ENCODE assay signal across 8 cellular contexts in the genomic region with DNA sequence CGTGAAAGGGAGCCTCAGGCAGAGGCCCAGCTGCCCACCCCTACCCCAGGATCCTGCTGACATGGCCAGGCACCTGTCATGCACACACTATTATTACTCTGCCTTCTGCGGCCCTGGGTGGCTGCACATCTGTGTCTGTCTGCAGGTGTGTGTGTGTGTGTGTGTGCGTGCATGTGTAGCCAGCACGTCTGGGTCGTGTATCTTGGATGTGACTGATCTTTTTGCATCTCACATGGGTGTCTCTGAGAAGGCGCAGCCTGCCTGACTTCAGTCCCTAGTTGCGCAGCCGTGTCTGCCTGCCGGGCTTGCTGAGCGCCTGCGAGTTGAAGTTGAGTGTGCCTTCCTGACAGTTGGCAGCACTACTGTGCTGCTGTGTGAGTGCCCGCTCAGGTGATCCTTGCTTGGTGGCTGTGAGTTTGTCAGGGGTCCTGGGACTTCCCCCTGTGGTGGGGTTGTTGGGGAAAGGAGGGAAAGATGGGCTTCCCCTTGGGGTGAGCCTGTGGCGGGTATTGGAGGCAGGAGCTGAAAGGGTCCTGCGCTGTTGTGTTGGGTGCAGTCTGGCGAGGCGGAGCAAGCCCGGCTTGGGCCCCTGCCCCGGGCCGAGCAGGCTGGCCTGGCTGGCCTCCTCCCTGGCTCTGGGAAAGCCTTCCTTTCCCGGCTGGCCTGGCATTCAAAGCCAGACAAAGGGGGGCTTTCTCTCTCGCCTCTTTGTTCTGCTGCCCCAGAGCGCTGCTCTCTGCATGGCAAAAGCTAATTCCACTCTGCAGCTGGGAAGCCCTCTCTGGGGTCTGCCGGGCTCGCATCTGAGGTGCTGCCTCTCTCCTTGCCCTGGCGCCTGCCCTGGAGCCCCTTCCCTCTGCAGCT. TPM values are rescaled to one million over a fixed set of nuclear protein-coding genes. Genes with fewer than 3 reads are reported as not detected.
A peak's percentile ranks its signal among the peaks of the same experiment; 100 is the strongest.
DNase-seq lines count a peak whose midpoint lies in the region; ATAC-seq and TF ChIP-seq lines count a peak whose summit lies in the region.

No MANE protein-coding gene starts in this region.

- ATAC-seq in naive thymus-derived CD8-positive, alpha-beta T cell = peak; percentile 8 to 23
- no peak for ATAC-seq in GM21737 (IDR thresholded peaks at IDR 0.05; ENCODE audit: unreplicated experiment)

- CTCF ChIA-PET in RWPE1 (lab: Yijun Ruan, JAX) = interaction anchor here (0.6 to 0.7 kb wide), 2 partner anchors 24 to 295 kb away, joined by 3 to 4 read pairs; no protein-coding TSS in a partner anchor

- H3K27ac ChIP-seq in RWPE1 = peak overlapping the region; percentile 100

- no peak for TF ChIP-seq CTCF in AG10803 (conservative IDR thresholded peaks at IDR 0.05; ENCODE audit: low read length)
- TF ChIP-seq CTCF in RWPE1 (conservative IDR thresholded peaks at IDR 0.05; ENCODE audit: low read depth) = no peak

- H3K4me3 ChIP-seq in AG10803 (ENCODE audit: low read length) = peak overlapping the region; percentile 97

- H3K9me3 Mint-ChIP-seq in naive thymus-derived CD8-positive, alpha-beta T cell = no peaks in the 10 kb centered on the region

- peaks cover 58 to 85% (median 78%) of the 10 kb centered on the region in 4 donors for H3K4me1 Mint-ChIP-seq in naive thymus-derived CD8-positive, alpha-beta T cell

- POLR2A ChIA-PET in RWPE1 (lab: Yijun Ruan, JAX; ENCODE audit: low non-redundant PET) = no interaction called here
- POLR2A ChIA-PET in naive thymus-derived CD8-positive, alpha-beta T cell (lab: Charles Lee) = interaction anchor here (0.5 to 15.9 kb wide), 3 partner anchors 13 to 65 kb away, joined by 4 to 624 read pairs (median 24); partner anchors contain the start of genes ARL3 and SFXN2

- peaks cover 0 to 17% (median 6%) of the 10 kb centered on the region in 3 donors for H3K36me3 Mint-ChIP-seq in naive thymus-derived CD8-positive, alpha-beta T cell

- no peaks in the 10 kb centered on the region for H3K27me3 Mint-ChIP-seq in naive thymus-derived CD8-positive, alpha-beta T cell

- peak overlapping the region; percentile 92 to 99 (median 98) for H3K4me3 Mint-ChIP-seq in naive thymus-derived CD8-positive, alpha-beta T cell

- DNase-seq in AG10803 (ENCODE audit: low read depth) (no peak), RWPE1 (ENCODE audit: low spot score) (no peak), NCI-H1105 treated with DMSO at 0.1 percent for 48 hours (lab: John Stamatoyannopoulos, UW) (no peak), NOMO-1 treated with dmso at 0.1 percent for 144 hours (lab: John Stamatoyannopoulos, UW; ENCODE audit: unreplicated experiment) (no peak), NCI-H128 (lab: John Stamatoyannopoulos, UW; ENCODE audit: unreplicated experiment) (no peak)
- DNase-seq in effector CD8-positive, alpha-beta T cell (lab: John Stamatoyannopoulos, UW) = peak; percentile 12
- peak; percentile 23 to 75 (median 44) for DNase-seq in naive thymus-derived CD8-positive, alpha-beta T cell

- peak overlapping the region; percentile 88 to 99 (median 97) for H3K27ac Mint-ChIP-seq in naive thymus-derived CD8-positive, alpha-beta T cell

RNA-seq across cellular contexts. Expression of gene TRIM8, which starts 4.8 kb away (rescaled TPM):
- 10 to 100 TPM; 61.4 to 67.3 TPM for total RNA-seq in naive thymus-derived CD8-positive, alpha-beta T cell
- polyA plus RNA-seq in naive thymus-derived CD8-positive, alpha-beta T cell = 10 to 100 TPM; 27.5 to 53.2 (median 34.7) TPM

Comparison
In these comparisons a context has a peak if more than half of its experiments do, and no peak if none do; other contexts are left out.
1. DNase-seq: peak in effector CD8-positive, alpha-beta T cell (single experiment) and naive thymus-derived CD8-positive, alpha-beta T cell (10 of 10); none in AG10803 (single experiment), RWPE1 (single experiment), NCI-H1105 treated with DMSO at 0.1 percent for 48 hours (single experiment), NOMO-1 treated with dmso at 0.1 percent for 144 hours (single experiment) and NCI-H128 (single experiment).